In the genomic region with DNA sequence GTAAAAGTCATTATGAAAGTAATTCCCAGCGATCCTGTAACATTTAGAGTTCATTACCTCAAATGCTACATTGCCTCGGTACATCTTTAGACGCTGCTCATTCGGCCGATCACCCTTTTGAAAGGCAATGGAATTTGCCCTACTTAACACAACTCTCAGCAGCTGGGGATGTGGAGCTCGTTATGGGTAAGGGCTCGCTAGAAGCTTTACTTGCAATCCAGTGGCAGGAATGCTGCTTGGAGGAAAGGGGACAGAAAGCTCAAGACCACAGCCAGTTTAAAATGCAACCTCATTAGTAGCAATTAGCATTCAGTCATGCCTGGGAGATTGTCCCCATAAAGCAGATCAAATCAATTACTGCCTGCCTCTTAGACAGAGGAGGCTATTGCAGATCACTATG, we compare ENCODE assay signal across 1 cellular context.
TF ChIP-seq lines count a peak whose summit lies in the region.

No MANE protein-coding gene starts in this region.

TF ChIP-seq in GM23338, 12 proteins besides CTCF, POLR2A, EP300 and RAD21 (continued from another document):
- TF ChIP-seq, protein P1, sequence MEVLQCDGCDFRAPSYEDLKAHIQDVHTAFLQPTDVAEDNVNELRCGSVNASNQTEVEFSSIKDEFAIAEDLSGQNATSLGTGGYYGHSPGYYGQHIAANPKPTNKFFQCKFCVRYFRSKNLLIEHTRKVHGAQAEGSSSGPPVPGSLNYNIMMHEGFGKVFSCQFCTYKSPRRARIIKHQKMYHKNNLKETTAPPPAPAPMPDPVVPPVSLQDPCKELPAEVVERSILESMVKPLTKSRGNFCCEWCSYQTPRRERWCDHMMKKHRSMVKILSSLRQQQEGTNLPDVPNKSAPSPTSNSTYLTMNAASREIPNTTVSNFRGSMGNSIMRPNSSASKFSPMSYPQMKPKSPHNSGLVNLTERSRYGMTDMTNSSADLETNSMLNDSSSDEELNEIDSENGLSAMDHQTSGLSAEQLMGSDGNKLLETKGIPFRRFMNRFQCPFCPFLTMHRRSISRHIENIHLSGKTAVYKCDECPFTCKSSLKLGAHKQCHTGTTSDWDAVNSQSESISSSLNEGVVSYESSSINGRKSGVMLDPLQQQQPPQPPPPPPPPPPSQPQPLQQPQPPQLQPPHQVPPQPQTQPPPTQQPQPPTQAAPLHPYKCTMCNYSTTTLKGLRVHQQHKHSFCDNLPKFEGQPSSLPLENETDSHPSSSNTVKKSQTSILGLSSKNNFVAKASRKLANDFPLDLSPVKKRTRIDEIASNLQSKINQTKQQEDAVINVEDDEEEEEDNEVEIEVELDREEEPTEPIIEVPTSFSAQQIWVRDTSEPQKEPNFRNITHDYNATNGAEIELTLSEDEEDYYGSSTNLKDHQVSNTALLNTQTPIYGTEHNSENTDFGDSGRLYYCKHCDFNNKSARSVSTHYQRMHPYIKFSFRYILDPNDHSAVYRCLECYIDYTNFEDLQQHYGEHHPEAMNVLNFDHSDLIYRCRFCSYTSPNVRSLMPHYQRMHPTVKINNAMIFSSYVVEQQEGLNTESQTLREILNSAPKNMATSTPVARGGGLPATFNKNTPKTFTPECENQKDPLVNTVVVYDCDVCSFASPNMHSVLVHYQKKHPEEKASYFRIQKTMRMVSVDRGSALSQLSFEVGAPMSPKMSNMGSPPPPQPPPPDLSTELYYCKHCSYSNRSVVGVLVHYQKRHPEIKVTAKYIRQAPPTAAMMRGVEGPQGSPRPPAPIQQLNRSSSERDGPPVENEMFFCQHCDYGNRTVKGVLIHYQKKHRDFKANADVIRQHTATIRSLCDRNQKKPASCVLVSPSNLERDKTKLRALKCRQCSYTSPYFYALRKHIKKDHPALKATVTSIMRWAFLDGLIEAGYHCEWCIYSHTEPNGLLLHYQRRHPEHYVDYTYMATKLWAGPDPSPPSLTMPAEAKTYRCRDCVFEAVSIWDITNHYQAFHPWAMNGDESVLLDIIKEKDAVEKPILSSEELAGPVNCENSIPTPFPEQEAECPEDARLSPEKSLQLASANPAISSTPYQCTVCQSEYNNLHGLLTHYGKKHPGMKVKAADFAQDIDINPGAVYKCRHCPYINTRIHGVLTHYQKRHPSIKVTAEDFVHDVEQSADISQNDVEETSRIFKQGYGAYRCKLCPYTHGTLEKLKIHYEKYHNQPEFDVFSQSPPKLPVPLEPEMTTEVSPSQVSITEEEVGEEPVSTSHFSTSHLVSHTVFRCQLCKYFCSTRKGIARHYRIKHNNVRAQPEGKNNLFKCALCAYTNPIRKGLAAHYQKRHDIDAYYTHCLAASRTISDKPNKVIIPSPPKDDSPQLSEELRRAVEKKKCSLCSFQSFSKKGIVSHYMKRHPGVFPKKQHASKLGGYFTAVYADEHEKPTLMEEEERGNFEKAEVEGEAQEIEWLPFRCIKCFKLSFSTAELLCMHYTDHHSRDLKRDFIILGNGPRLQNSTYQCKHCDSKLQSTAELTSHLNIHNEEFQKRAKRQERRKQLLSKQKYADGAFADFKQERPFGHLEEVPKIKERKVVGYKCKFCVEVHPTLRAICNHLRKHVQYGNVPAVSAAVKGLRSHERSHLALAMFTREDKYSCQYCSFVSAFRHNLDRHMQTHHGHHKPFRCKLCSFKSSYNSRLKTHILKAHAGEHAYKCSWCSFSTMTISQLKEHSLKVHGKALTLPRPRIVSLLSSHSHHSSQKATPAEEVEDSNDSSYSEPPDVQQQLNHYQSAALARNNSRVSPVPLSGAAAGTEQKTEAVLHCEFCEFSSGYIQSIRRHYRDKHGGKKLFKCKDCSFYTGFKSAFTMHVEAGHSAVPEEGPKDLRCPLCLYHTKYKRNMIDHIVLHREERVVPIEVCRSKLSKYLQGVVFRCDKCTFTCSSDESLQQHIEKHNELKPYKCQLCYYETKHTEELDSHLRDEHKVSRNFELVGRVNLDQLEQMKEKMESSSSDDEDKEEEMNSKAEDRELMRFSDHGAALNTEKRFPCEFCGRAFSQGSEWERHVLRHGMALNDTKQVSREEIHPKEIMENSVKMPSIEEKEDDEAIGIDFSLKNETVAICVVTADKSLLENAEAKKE (CRISPR knock-in tag; IDR thresholded peaks at IDR 0.05) = no peak
- TF ChIP-seq, protein P2, sequence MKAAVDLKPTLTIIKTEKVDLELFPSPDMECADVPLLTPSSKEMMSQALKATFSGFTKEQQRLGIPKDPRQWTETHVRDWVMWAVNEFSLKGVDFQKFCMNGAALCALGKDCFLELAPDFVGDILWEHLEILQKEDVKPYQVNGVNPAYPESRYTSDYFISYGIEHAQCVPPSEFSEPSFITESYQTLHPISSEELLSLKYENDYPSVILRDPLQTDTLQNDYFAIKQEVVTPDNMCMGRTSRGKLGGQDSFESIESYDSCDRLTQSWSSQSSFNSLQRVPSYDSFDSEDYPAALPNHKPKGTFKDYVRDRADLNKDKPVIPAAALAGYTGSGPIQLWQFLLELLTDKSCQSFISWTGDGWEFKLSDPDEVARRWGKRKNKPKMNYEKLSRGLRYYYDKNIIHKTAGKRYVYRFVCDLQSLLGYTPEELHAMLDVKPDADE (IDR thresholded peaks at IDR 0.05) = no peak
- no peak for TF ChIP-seq EZH2phosphoT487 (IDR thresholded peaks at IDR 0.05; ENCODE audit: unreplicated experiment)
- no peak for TF ChIP-seq EZH2 (IDR thresholded peaks at IDR 0.05; ENCODE audit: low read depth, unreplicated experiment)
- TF ChIP-seq JUNB (IDR thresholded peaks at IDR 0.05; ENCODE audit: unreplicated experiment) = no peak
